Comparison of ENCODE assay signal across 26 cellular contexts in the genomic region with DNA sequence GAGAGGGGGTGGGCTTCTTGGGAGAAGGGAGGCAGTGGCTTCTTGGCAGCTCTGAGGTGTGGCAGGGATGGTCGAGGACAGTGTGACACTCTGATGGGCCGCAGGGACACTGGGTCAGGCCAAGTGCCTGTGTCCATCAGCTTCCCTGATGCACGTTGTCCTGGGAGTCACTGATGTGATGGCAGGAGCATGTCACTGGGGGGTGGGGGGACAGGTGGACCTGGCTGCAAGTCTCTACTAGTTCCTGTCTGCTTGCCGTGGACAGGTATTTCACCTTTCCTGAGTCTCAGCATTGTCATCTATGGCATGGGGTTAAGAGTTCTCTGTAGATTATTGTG.
"Had no signal": no experiment of that assay in that cellular context is flagged by ENCODE, and none has a peak within 500 bp of the region (broad histone marks: within the 10 kb centered on the region; RNA-seq: fewer than 3 reads in every experiment).

No MANE protein-coding gene starts in this region.

- H3K9me3 ChIP-seq: gastrocnemius medialis, neutrophil, prostate gland, right lobe of liver, thoracic aorta, upper lobe of left lung, vagina had no signal

- H3K27ac ChIP-seq: epithelial cell of prostate, gastrocnemius medialis, neutrophil, parathyroid adenoma, prostate gland, right lobe of liver, stomach, thoracic aorta, tibial nerve, upper lobe of left lung, vagina had no signal

- H3K4me1 Mint-ChIP-seq: memory B cell, naive B cell, neural crest cell had no signal

- H3K4me1 ChIP-seq: gastrocnemius medialis, parathyroid adenoma, prostate gland, right lobe of liver, stomach, tibial nerve, upper lobe of left lung, vagina had no signal

- H3K27ac Mint-ChIP-seq: memory B cell; naive B cell; natural killer cell treated with Interleukin-12 subunit alpha and Interleukin-12 subunit beta and Interleukin-15 and Interleukin-18, amount 100 ng/mL, for 72 hours had no signal

- ATAC-seq: esophagus mucosa, gastrocnemius medialis, right lobe of liver had no signal

- H3K36me3 ChIP-seq: gastrocnemius medialis, neutrophil, prostate gland, right lobe of liver, stomach, thoracic aorta, tibial nerve, upper lobe of left lung, vagina had no signal

- H3K9me3 Mint-ChIP-seq: natural killer cell treated with Interleukin-12 subunit alpha and Interleukin-12 subunit beta and Interleukin-15 and Interleukin-18, amount 100 ng/mL, for 72 hours had no signal

- H3K36me3 Mint-ChIP-seq: memory B cell; naive B cell; natural killer cell treated with Interleukin-12 subunit alpha and Interleukin-12 subunit beta and Interleukin-15 and Interleukin-18, amount 100 ng/mL, for 72 hours had no signal

- H3K4me3 Mint-ChIP-seq: memory B cell; naive B cell; natural killer cell treated with Interleukin-12 subunit alpha and Interleukin-12 subunit beta and Interleukin-15 and Interleukin-18, amount 100 ng/mL, for 72 hours; neural crest cell had no signal

- H3K4me3 ChIP-seq: gastrocnemius medialis, lung, prostate gland, right lobe of liver, stomach, thoracic aorta, tibial nerve, upper lobe of left lung, vagina had no signal

- DNase-seq: cerebellar nuclear complex; cortex of kidney; effector CD4-positive, alpha-beta T cell; foreskin fibroblast; gastrocnemius medialis; naive B cell; small intestine; stimulated activated CD4-positive, alpha-beta T cell treated with anti-CD3 and anti-CD28 coated beads, Interleukin-15, amount 100 ng/mL, for 24 hours; stimulated activated CD4-positive, alpha-beta T cell treated with anti-CD3 and anti-CD28 coated beads, Interleukin-2, amount 100 ng/mL, for 48 hours; stimulated activated CD8-positive, alpha-beta memory T cell treated with anti-CD3 and anti-CD28 coated beads, Interleukin-4, amount 100 ng/mL, for 48 hours; stimulated activated naive CD4-positive, alpha-beta T cell treated with Interleukin-2 at 50 U/mL for 16 hours had no signal

- H3K27me3 ChIP-seq: gastrocnemius medialis, neutrophil, right lobe of liver, tibial nerve, upper lobe of left lung, vagina had no signal
